8 cellular contexts compared by ENCODE assay signal in the genomic region with DNA sequence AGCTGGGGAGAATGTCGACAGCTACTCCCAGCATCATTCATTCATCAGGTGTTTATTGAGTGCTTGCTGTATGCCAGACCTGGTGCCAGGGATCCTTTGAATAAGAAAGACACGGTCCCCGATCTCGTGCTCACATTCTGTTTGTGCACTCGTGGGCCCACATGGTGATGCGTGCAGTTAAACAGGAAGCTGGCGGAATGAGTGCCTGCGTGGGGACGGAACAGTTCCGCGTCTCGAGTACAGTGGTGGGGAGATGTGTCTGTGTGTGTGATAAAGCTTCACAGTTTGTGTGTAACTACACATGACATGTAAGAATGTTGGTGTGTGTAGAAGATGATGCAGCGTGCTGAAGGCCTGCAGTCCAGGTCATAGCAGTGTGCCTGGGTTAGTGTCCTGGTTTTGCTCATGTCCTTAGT. TPM values are rescaled to one million over a fixed set of nuclear protein-coding genes. Genes with fewer than 3 reads are reported as not detected.
DNase-seq lines count a peak whose midpoint lies in the region; ATAC-seq and TF ChIP-seq lines count a peak whose summit lies in the region.

No MANE protein-coding gene starts in this region.

- peaks cover 88% of the 10 kb centered on the region for H3K36me3 Mint-ChIP-seq in activated CD8-positive, alpha-beta T cell treated with anti-CD3 and anti-CD28 coated beads, Interleukin-2, amount 10 ng/mL, durations not matched to agents 7 days and 5 days (ENCODE audit: low read depth)

- peaks cover 93% of the 10 kb centered on the region for H3K4me1 Mint-ChIP-seq in activated CD8-positive, alpha-beta T cell treated with anti-CD3 and anti-CD28 coated beads, Interleukin-2, amount 10 ng/mL, durations not matched to agents 7 days and 5 days (ENCODE audit: low read depth)

- ATAC-seq in HG02973 (IDR thresholded peaks at IDR 0.05; ENCODE audit: unreplicated experiment), result peak; percentile 7
- peak; percentile 31 for ATAC-seq in activated CD8-positive, alpha-beta T cell treated with anti-CD3 and anti-CD28 coated beads, Interleukin-2, amount 10 ng/mL, durations not matched to agents 7 days and 5 days
- ATAC-seq in foreskin keratinocyte, result no peak
- ATAC-seq in HG02759 (IDR thresholded peaks at IDR 0.05; ENCODE audit: unreplicated experiment), result no peak

- peak; percentile 58 for DNase-seq in activated CD8-positive, alpha-beta T cell treated with anti-CD3 and anti-CD28 coated beads, Interleukin-2, amount 10 ng/mL, durations not matched to agents 7 days and 5 days
- DNase-seq in right atrium auricular region (ENCODE audit: low spot score) (no peak), suprapubic skin (ENCODE audit: low spot score in 2 of 2) (no peak), foreskin keratinocyte (no peak)

- H3K36me3 ChIP-seq in right atrium auricular region (peaks cover 69% of the 10 kb centered on the region), stomach smooth muscle (ENCODE audit: control insufficient read depth in 2 of 2, insufficient read depth in 2 of 2, low read length in 2 of 2) (peaks cover 34 to 36% of the 10 kb centered on the region in 2 donors), suprapubic skin (peaks cover 23% of the 10 kb centered on the region)

- H3K27ac ChIP-seq in right atrium auricular region (peak overlapping the region; percentile 92 to 96), stomach smooth muscle (ENCODE audit: low read length) (peak overlapping the region; percentile 89), suprapubic skin (no peak overlapping the region), foreskin keratinocyte (no peak overlapping the region)

- peak overlapping the region; percentile 38 to 47 for H3K9ac ChIP-seq in stomach smooth muscle (ENCODE audit: low read length in 2 of 2)

- POLR2A ChIA-PET in activated CD8-positive, alpha-beta T cell treated with anti-CD3 and anti-CD28 coated beads, Interleukin-2, amount 10 ng/mL, durations not matched to agents 7 days and 5 days (lab: Charles Lee), result interaction anchor here (0.6 to 3.2 kb wide), 12 partner anchors 8 to 230 kb away, joined by 3 to 18 read pairs (median 4); partner anchors contain the start of gene RBM38

- H3K9me3 ChIP-seq in right atrium auricular region, result no peaks in the 10 kb centered on the region
- H3K9me3 ChIP-seq in stomach smooth muscle (ENCODE audit: control insufficient read depth in 2 of 2, low read length in 2 of 2), result no peaks in the 10 kb centered on the region
- no peaks in the 10 kb centered on the region for H3K9me3 ChIP-seq in suprapubic skin

- H3K4me1 ChIP-seq in right atrium auricular region (peaks cover 0 to 96% of the 10 kb centered on the region in 2 donors), stomach smooth muscle (ENCODE audit: control insufficient read depth, insufficient read depth, low read length) (peaks cover 96% of the 10 kb centered on the region), suprapubic skin (peaks cover 64% of the 10 kb centered on the region), foreskin keratinocyte (no peaks in the 10 kb centered on the region)

- no peaks in the 10 kb centered on the region for H3K9me3 Mint-ChIP-seq in activated CD8-positive, alpha-beta T cell treated with anti-CD3 and anti-CD28 coated beads, Interleukin-2, amount 10 ng/mL, durations not matched to agents 7 days and 5 days (ENCODE audit: insufficient read depth)

- peak overlapping the region; percentile 94 for H3K27ac Mint-ChIP-seq in activated CD8-positive, alpha-beta T cell treated with anti-CD3 and anti-CD28 coated beads, Interleukin-2, amount 10 ng/mL, durations not matched to agents 7 days and 5 days

- no peaks in the 10 kb centered on the region for H3K27me3 Mint-ChIP-seq in activated CD8-positive, alpha-beta T cell treated with anti-CD3 and anti-CD28 coated beads, Interleukin-2, amount 10 ng/mL, durations not matched to agents 7 days and 5 days (ENCODE audit: low read depth)

- H3K4me3 Mint-ChIP-seq in activated CD8-positive, alpha-beta T cell treated with anti-CD3 and anti-CD28 coated beads, Interleukin-2, amount 10 ng/mL, durations not matched to agents 7 days and 5 days, result peak overlapping the region; percentile 81

- TF ChIP-seq CTCF in right atrium auricular region (IDR thresholded peaks at IDR 0.05) (no peak), suprapubic skin (IDR thresholded peaks at IDR 0.05) (no peak), foreskin keratinocyte (conservative IDR thresholded peaks at IDR 0.05) (no peak)

- CTCF ChIA-PET in activated CD8-positive, alpha-beta T cell treated with anti-CD3 and anti-CD28 coated beads, Interleukin-2, amount 10 ng/mL, durations not matched to agents 7 days and 5 days (lab: Charles Lee), result interaction anchor here (0.9 to 2.6 kb wide), 11 partner anchors 8 to 222 kb away, joined by 3 to 20 read pairs (median 5); no protein-coding TSS in a partner anchor

- H3K27me3 ChIP-seq in right atrium auricular region (no peaks in the 10 kb centered on the region), stomach smooth muscle (ENCODE audit: control insufficient read depth in 1 of 2, insufficient read depth in 2 of 2, low read length in 2 of 2) (no peaks in the 10 kb centered on the region), suprapubic skin (no peaks in the 10 kb centered on the region), foreskin keratinocyte (no peaks in the 10 kb centered on the region)

- no peak for TF ChIP-seq POLR2A in suprapubic skin (IDR thresholded peaks at IDR 0.05)

- WGBS in suprapubic skin, result 56% methylated on average over 13 of the region's 13 CpGs

- TF ChIP-seq EP300 in suprapubic skin (IDR thresholded peaks at IDR 0.05), result no peak

- H3K4me3 ChIP-seq in GM08714 (ENCODE audit: low read length) (peak overlapping the region; percentile 15; the same call in 1 of the 2 replicates), right atrium auricular region (no peak overlapping the region), stomach smooth muscle (ENCODE audit: low read length in 2 of 2) (peak overlapping the region; percentile 44 to 63), suprapubic skin (no peak overlapping the region)

RNA-seq across cellular contexts. Expression of gene RBM38, which starts 6.5 kb away (rescaled TPM):
- 10 to 100 TPM; 53.8 to 57.1 TPM for total RNA-seq in activated CD8-positive, alpha-beta T cell treated with anti-CD3 and anti-CD28 coated beads, Interleukin-2, amount 10 ng/mL, durations not matched to agents 7 days and 5 days
- total RNA-seq in right atrium auricular region (100 to 1,000 TPM; 127 to 151 TPM), suprapubic skin (10 to 100 TPM in 3 of 4 donors, 1 to 10 TPM in 1; 8.7 to 16.7 (median 12.8) TPM), foreskin keratinocyte (16.7 and 18.0 TPM in 2 replicates)
- 18.0 and 21.2 TPM in 2 replicates for polyA plus RNA-seq in foreskin keratinocyte

RNA-seq across cellular contexts. Expression of gene RAE1, which starts 46.6 kb away (rescaled TPM):
- 10 to 100 TPM; 35.0 to 37.2 TPM for total RNA-seq in activated CD8-positive, alpha-beta T cell treated with anti-CD3 and anti-CD28 coated beads, Interleukin-2, amount 10 ng/mL, durations not matched to agents 7 days and 5 days
- total RNA-seq in right atrium auricular region, result 10 to 100 TPM; 11.6 to 11.8 TPM
- total RNA-seq in suprapubic skin, result 10 to 100 TPM; 31.2 to 45.1 (median 37.2) TPM
- 34.1 and 35.0 TPM in 2 replicates for total RNA-seq in foreskin keratinocyte
- polyA plus RNA-seq in foreskin keratinocyte, result 28.4 and 34.2 TPM in 2 replicates

Comparison
In these comparisons a context has a peak if more than half of its experiments do, and no peak if none do; other contexts are left out.
1. H3K4me3 ChIP-seq: peak in GM08714 (single experiment) and stomach smooth muscle (2 of 2); none in right atrium auricular region (0 of 2) and suprapubic skin (single experiment).
2. ATAC-seq: peak in HG02973 (single experiment) and activated CD8-positive, alpha-beta T cell treated with anti-CD3 and anti-CD28 coated beads, Interleukin-2, amount 10 ng/mL, durations not matched to agents 7 days and 5 days (single experiment); none in foreskin keratinocyte (single experiment) and HG02759 (single experiment).
3. H3K27ac ChIP-seq: peak in right atrium auricular region (2 of 2) and stomach smooth muscle (single experiment); none in suprapubic skin (single experiment) and foreskin keratinocyte (single experiment).